ENCODE assay signal across 23 cellular contexts in genomic region chr6:69279805-69280204, GRCh38.
DNase-seq lines count a peak whose midpoint lies in the region; TF ChIP-seq lines count a peak whose summit lies in the region.
"Had no signal": no experiment of that assay in that cellular context is flagged by ENCODE, and none has a peak within 500 bp of the region (broad histone marks: within the 10 kb centered on the region; RNA-seq: fewer than 3 reads in every experiment).

No MANE protein-coding gene starts in this region.

- intact Hi-C loops in posterior vena cava (cut with DNase I) = no loop called here

- DNase-seq in M059J (ENCODE audit: low read depth) (peak; percentile 9), caudate nucleus (lab: John Stamatoyannopoulos, UW) (peak in 45 of 61 donors; percentile 2 to 90 (median 41)), medulla oblongata (ENCODE audit: extremely low spot score) (peak; percentile 40), posterior vena cava (ENCODE audit: low spot score) (peak; percentile 60), H7 (no peak), GM20000 (ENCODE audit: low spot score) (no peak), NCI-H774 (lab: John Stamatoyannopoulos, UW) (no peak), NCI-H187 treated with DMSO at 0.1 percent for 48 hours (lab: John Stamatoyannopoulos, UW) (no peak)
- DNase-seq: ACHN; activated CD4-positive, alpha-beta T cell treated with anti-CD3 and anti-CD28 coated beads for 36 hours; activated CD8-positive, alpha-beta memory T cell treated with anti-CD3 and anti-CD28 coated beads for 24 hours; activated gamma-delta T cell; activated T-cell treated with anti-CD3 and anti-CD28 coated beads, Interleukin-2, amount 50 U/mL, for 1 hour; NCI-H1436 treated with DMSO at 0.1 percent for 48 hours; NCI-H2171; NCI-H524; NK-92 treated with Interleukin-12 subunit alpha and Interleukin-12 subunit beta, amount 100 ng/mL, for 24 hours; stimulated activated CD4-positive, alpha-beta T cell treated with anti-CD3 and anti-CD28 coated beads, Interleukin-1b, Interleukin-23, amount 100 ng/mL, for 48 hours had no signal

- H3K4me3 ChIP-seq in H7 (ENCODE audit: insufficient read depth, low read depth, low read length) = no peak overlapping the region
- H3K4me3 ChIP-seq: BLaER1 treated with 17β-estradiol and CSF1 and Interleukin-3, amounts not matched to agents 10 nM and 100 nM; GM12878; HAP-1; K562 had no signal

- no peak for TF ChIP-seq CTCF in GM20000 (IDR thresholded peaks at IDR 0.05; ENCODE audit: extremely low read depth, missing control alignments)

- no peaks in the 10 kb centered on the region for H3K27me3 ChIP-seq in H7 (ENCODE audit: control insufficient read depth, insufficient read depth, low read length)
- H3K27me3 ChIP-seq: BLaER1 treated with 17β-estradiol and CSF1 and Interleukin-3, amounts not matched to agents 10 nM and 100 nM had no signal

- H3K27ac ChIP-seq in caudate nucleus (ENCODE audit: low read depth, low read length) = no peak overlapping the region
- H3K27ac ChIP-seq: BLaER1 treated with 17β-estradiol and CSF1 and Interleukin-3, amounts not matched to agents 10 nM and 100 nM; parathyroid adenoma had no signal

- no peaks in the 10 kb centered on the region for H3K36me3 ChIP-seq in H7 (replicated peaks; ENCODE audit: control insufficient read depth, insufficient read depth, low read length)
- H3K36me3 ChIP-seq: BLaER1 treated with 17β-estradiol and CSF1 and Interleukin-3, amounts not matched to agents 10 nM and 100 nM; HAP-1 had no signal

Comparison
In these comparisons a context has a peak if more than half of its experiments do, and no peak if none do; other contexts are left out.
1. DNase-seq: peak in M059J (single experiment), caudate nucleus (45 of 61), medulla oblongata (single experiment) and posterior vena cava (single experiment); none in H7 (single experiment), GM20000 (single experiment), NCI-H774 (single experiment) and NCI-H187 treated with DMSO at 0.1 percent for 48 hours (single experiment).